8 cellular contexts compared by ENCODE assay signal in the genomic region with DNA sequence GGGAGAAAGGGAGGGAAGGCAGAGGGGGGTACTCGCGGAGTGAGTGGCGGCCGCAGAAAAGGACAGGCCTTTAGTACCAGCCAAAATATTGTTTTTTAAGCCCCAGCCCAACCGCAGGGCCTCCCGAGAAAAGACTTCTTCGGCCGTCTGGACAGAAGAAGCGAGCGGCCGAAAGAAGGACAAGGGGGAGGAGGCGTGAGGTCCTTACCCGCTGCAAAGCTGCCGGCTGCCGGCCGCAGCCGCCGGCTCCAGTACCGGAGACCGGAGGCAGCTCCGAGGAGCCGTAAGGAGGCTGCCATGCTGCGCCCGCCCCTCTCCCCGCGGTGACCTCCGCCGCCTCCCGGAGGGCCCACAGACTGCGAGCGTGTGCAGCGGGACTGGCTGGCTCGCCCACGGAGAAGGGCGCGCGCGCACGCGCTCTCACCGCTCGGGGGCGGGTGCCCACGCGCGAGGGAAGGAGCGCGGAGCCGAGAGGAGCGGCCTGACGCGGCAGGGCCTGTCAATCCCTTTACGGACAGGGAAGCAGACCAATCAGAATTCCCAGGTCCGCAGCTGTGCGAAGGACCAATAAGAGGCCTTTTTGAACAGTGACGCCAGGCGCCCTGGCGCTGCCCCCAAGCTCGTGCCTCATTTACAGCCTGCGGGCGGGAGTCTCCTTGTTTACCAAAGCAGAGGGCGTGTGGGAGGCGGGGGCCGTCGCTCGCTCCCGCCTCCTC. TPM values are rescaled to one million over a fixed set of nuclear protein-coding genes. Genes with fewer than 3 reads are reported as not detected.
DNase-seq lines count a peak whose midpoint lies in the region; ATAC-seq and TF ChIP-seq lines count a peak whose summit lies in the region.

A gene (minus strand): TSS at position 394 of the 716 bp plus-strand sequence. CDS start 95 bp downstream, at position 299.

- peak; percentile 16 for TF ChIP-seq CTCF in CD14-positive monocyte (IDR thresholded peaks at IDR 0.05)

- peak; percentile 98 for DNase-seq in CD14-positive monocyte (ENCODE audit: low spot score)
- peak; percentile 99 for DNase-seq in NCI-H774 (lab: John Stamatoyannopoulos, UW)
- DNase-seq in activated CD4-positive, alpha-beta T cell treated with anti-CD3 and anti-CD28 coated beads, Interleukin-2, amount 50 U/mL, for 4 hours, result peak; percentile 93 to 95
- peak; percentile 100 for DNase-seq in left lobe of liver (ENCODE audit: low spot score)
- peak; percentile 95 for DNase-seq in stimulated activated CD4-positive, alpha-beta T cell treated with anti-CD3 and anti-CD28 coated beads, Interleukin-2, amount 100 ng/mL, for 4 hours (ENCODE audit: low read depth)

- peak within 1 kb of the TSS; percentile 88 for H3K4me3 Mint-ChIP-seq in CD14-positive monocyte
- H3K4me3 Mint-ChIP-seq in dendritic cell treated with granulocyte-macrophage colony-stimulating factor and Interleukin-4, amounts not matched to agents 40 ng/mL and 50 ng/mL, for 4 days, result peak within 1 kb of the TSS; percentile 79

- H3K4me1 Mint-ChIP-seq in CD14-positive monocyte, result peaks cover 18% of the 10 kb centered on the region
- H3K4me1 Mint-ChIP-seq in dendritic cell treated with granulocyte-macrophage colony-stimulating factor and Interleukin-4, amounts not matched to agents 40 ng/mL and 50 ng/mL, for 4 days (ENCODE audit: low read depth), result peaks cover 22% of the 10 kb centered on the region

- peak within 1 kb of the TSS; percentile 80 to 91 (median 86) for H3K27ac Mint-ChIP-seq in CD14-positive monocyte
- peak within 1 kb of the TSS; percentile 83 for H3K27ac Mint-ChIP-seq in dendritic cell treated with granulocyte-macrophage colony-stimulating factor and Interleukin-4, amounts not matched to agents 40 ng/mL and 50 ng/mL, for 4 days

- ATAC-seq in GM19395 (IDR thresholded peaks at IDR 0.05; ENCODE audit: unreplicated experiment) (peak; percentile 99), HG03565 (IDR thresholded peaks at IDR 0.05; ENCODE audit: unreplicated experiment) (peak; percentile 99), left lobe of liver (peak; percentile 92)

- peaks cover 0 to 1% (median 0%) of the 10 kb centered on the region in 3 donors for H3K27me3 Mint-ChIP-seq in CD14-positive monocyte (ENCODE audit: low read depth in 3 of 3)
- H3K27me3 Mint-ChIP-seq in dendritic cell treated with granulocyte-macrophage colony-stimulating factor and Interleukin-4, amounts not matched to agents 40 ng/mL and 50 ng/mL, for 4 days, result no peaks in the 10 kb centered on the region

- intact Hi-C loops in CD14-positive monocyte (cut with micrococcal nuclease), result loop anchor here (2.0 to 5.0 kb wide), 2 partner anchors 35 to 78 kb away; a partner anchor contains a TSS
- intact Hi-C loops in dendritic cell treated with granulocyte-macrophage colony-stimulating factor and Interleukin-4, amounts not matched to agents 40 ng/mL and 50 ng/mL, for 4 days (cut with micrococcal nuclease), result loop anchor here (2.0 kb wide), 2 partner anchors 36 to 78 kb away; a partner anchor contains a TSS

- H3K36me3 Mint-ChIP-seq in CD14-positive monocyte, result no peaks in the 10 kb centered on the region
- no peaks in the 10 kb centered on the region for H3K36me3 Mint-ChIP-seq in dendritic cell treated with granulocyte-macrophage colony-stimulating factor and Interleukin-4, amounts not matched to agents 40 ng/mL and 50 ng/mL, for 4 days (ENCODE audit: low read depth)

- H3K9me3 Mint-ChIP-seq in CD14-positive monocyte, result no peaks in the 10 kb centered on the region
- no peaks in the 10 kb centered on the region for H3K9me3 Mint-ChIP-seq in dendritic cell treated with granulocyte-macrophage colony-stimulating factor and Interleukin-4, amounts not matched to agents 40 ng/mL and 50 ng/mL, for 4 days

RNA-seq across cellular contexts. Expression of the gene that starts here (rescaled TPM):
- 10 to 100 TPM; 26.5 to 29.1 TPM for polyA plus RNA-seq in CD14-positive monocyte
- total RNA-seq in left lobe of liver, result 79.8 TPM

Comparison
In these comparisons a context has a peak if more than half of its experiments do, and no peak if none do; other contexts are left out.
1. Peak in every context shown above with its lines: DNase-seq and ATAC-seq.